In genomic region chr14:95522556-95522955, GRCh38 we compare ENCODE assay signal across 12 cellular contexts. TPM values are rescaled to one million over a fixed set of nuclear protein-coding genes. Genes with fewer than 3 reads are reported as not detected.
A peak's percentile ranks its signal among the peaks of the same experiment; 100 is the strongest.
DNase-seq lines count a peak whose midpoint lies in the region; ATAC-seq and TF ChIP-seq lines count a peak whose summit lies in the region.
"Had no signal": no experiment of that assay in that cellular context is flagged by ENCODE, and none has a peak within 500 bp of the region (broad histone marks: within the 10 kb centered on the region; RNA-seq: fewer than 3 reads in every experiment).

No MANE protein-coding gene starts in this region.

- no peaks in the 10 kb centered on the region for H3K9me3 Mint-ChIP-seq in activated T-cell treated with anti-CD3 and anti-CD28 coated beads, Interleukin-2, amount 50 U/mL, for 4 hours
- H3K9me3 Mint-ChIP-seq in central memory CD8-positive, alpha-beta T cell = no peaks in the 10 kb centered on the region
- H3K9me3 Mint-ChIP-seq: neural progenitor cell had no signal

- no peak for TF ChIP-seq CTCF in RWPE1 (conservative IDR thresholded peaks at IDR 0.05; ENCODE audit: low read depth)

- H3K27me3 Mint-ChIP-seq in activated T-cell treated with anti-CD3 and anti-CD28 coated beads, Interleukin-2, amount 50 U/mL, for 4 hours (ENCODE audit: low read depth) = no peaks in the 10 kb centered on the region
- H3K27me3 Mint-ChIP-seq in central memory CD8-positive, alpha-beta T cell = no peaks in the 10 kb centered on the region

- H3K9ac ChIP-seq in SK-N-MC (ENCODE audit: insufficient read length) = no peak overlapping the region
- H3K9ac ChIP-seq: neural progenitor cell had no signal

- H3K4me3 ChIP-seq in SK-N-MC = no peak overlapping the region
- H3K4me3 ChIP-seq: neural progenitor cell, vagina had no signal

- no peak for DNase-seq in activated T-cell treated with anti-CD3 and anti-CD28 coated beads, Interleukin-2, amount 50 U/mL, for 4 hours
- no peak for DNase-seq in activated T-cell treated with anti-CD3 and anti-CD28 coated beads, Interleukin-2, amount 50 U/mL, for 1 hour
- DNase-seq in SK-N-MC (ENCODE audit: low read depth, low spot score) (no peak), sciatic nerve (ENCODE audit: low spot score) (no peak), RWPE1 (ENCODE audit: low spot score) (no peak)
- DNase-seq in central memory CD8-positive, alpha-beta T cell (ENCODE audit: low spot score in 2 of 2) = no peak
- DNase-seq in stimulated activated CD8-positive, alpha-beta memory T cell treated with anti-CD3 and anti-CD28 coated beads, Interleukin-4, amount 100 ng/mL, for 48 hours = peak; percentile 11
- no peak for DNase-seq in stimulated activated CD4-positive, alpha-beta T cell treated with anti-CD3 and anti-CD28 coated beads, Interleukin-15, amount 100 ng/mL, for 24 hours
- DNase-seq: glutamatergic neuron, NCI-H2081 had no signal

- H3K36me3 Mint-ChIP-seq in activated T-cell treated with anti-CD3 and anti-CD28 coated beads, Interleukin-2, amount 50 U/mL, for 4 hours (ENCODE audit: insufficient read depth) = no peaks in the 10 kb centered on the region
- H3K36me3 Mint-ChIP-seq in central memory CD8-positive, alpha-beta T cell (ENCODE audit: insufficient read depth) = peaks cover 7% of the 10 kb centered on the region
- H3K36me3 Mint-ChIP-seq: neural progenitor cell had no signal

- no peaks in the 10 kb centered on the region for H3K36me3 ChIP-seq in SK-N-MC (ENCODE audit: insufficient read depth, low read length)
- H3K36me3 ChIP-seq: neural progenitor cell, vagina had no signal

- intact Hi-C loops in sciatic nerve (cut with DNase I) = no loop called here

- H3K4me1 Mint-ChIP-seq in activated T-cell treated with anti-CD3 and anti-CD28 coated beads, Interleukin-2, amount 50 U/mL, for 4 hours (ENCODE audit: low read depth) = peaks cover 92% of the 10 kb centered on the region
- H3K4me1 Mint-ChIP-seq in central memory CD8-positive, alpha-beta T cell = peaks cover 82% of the 10 kb centered on the region

- POLR2A ChIA-PET in RWPE1 (lab: Yijun Ruan, JAX; ENCODE audit: low non-redundant PET) = no interaction called here

- CTCF ChIA-PET in RWPE1 (lab: Yijun Ruan, JAX) = interaction anchor here (0.6 to 1.0 kb wide), 2 partner anchors 14 to 53 kb away, joined by 3 read pairs; no protein-coding TSS in a partner anchor

- no peak for ATAC-seq in activated T-cell treated with anti-CD3 and anti-CD28 coated beads, Interleukin-2, amount 50 U/mL, for 4 hours
- ATAC-seq in central memory CD8-positive, alpha-beta T cell (replicated peaks; ENCODE audit: extremely low read depth, poor library complexity, severe bottlenecking) = no peak
- no peak for ATAC-seq in sciatic nerve

- peak overlapping the region; percentile 98 for H3K27ac ChIP-seq in SK-N-MC
- H3K27ac ChIP-seq in RWPE1 = no peak overlapping the region
- H3K27ac ChIP-seq: neural progenitor cell, vagina had no signal

- H3K9me3 ChIP-seq in SK-N-MC (ENCODE audit: low read depth, low read length) = no peaks in the 10 kb centered on the region
- H3K9me3 ChIP-seq: vagina had no signal

- peak overlapping the region; percentile 74 for H3K4me3 Mint-ChIP-seq in activated T-cell treated with anti-CD3 and anti-CD28 coated beads, Interleukin-2, amount 50 U/mL, for 4 hours
- peak overlapping the region; percentile 64 for H3K4me3 Mint-ChIP-seq in central memory CD8-positive, alpha-beta T cell
- H3K4me3 Mint-ChIP-seq: neural progenitor cell had no signal

- peak overlapping the region; percentile 72 for H3K27ac Mint-ChIP-seq in central memory CD8-positive, alpha-beta T cell (ENCODE audit: low read depth)
- H3K27ac Mint-ChIP-seq: neural progenitor cell had no signal

RNA-seq across cellular contexts. Expression of gene SYNE3, which starts 6.1 kb away (rescaled TPM):
- 10 to 100 TPM; 11.5 to 15.0 (median 12.9) TPM for total RNA-seq in activated T-cell treated with anti-CD3 and anti-CD28 coated beads, Interleukin-2, amount 50 U/mL, for 4 hours
- total RNA-seq in sciatic nerve = 75.3 TPM

RNA-seq across cellular contexts. Expression of gene GLRX5, which starts 12.3 kb away (rescaled TPM):
- 10 to 100 TPM; 37.3 to 45.1 (median 40.7) TPM for total RNA-seq in activated T-cell treated with anti-CD3 and anti-CD28 coated beads, Interleukin-2, amount 50 U/mL, for 4 hours
- 25.8 TPM for total RNA-seq in sciatic nerve
